Comparison of ENCODE assay signal across 24 cellular contexts in genomic region chr3:13571831-13572750, GRCh38. TPM values are rescaled to one million over a fixed set of nuclear protein-coding genes. Genes with fewer than 3 reads are reported as not detected.
"Had no signal": no experiment of that assay in that cellular context is flagged by ENCODE, and none has a peak within 500 bp of the region (broad histone marks: within the 10 kb centered on the region; RNA-seq: fewer than 3 reads in every experiment).

No MANE protein-coding gene starts in this region.

- H3K36me3 ChIP-seq: WERI-Rb-1 had no signal

- H3K27ac Mint-ChIP-seq: activated CD8-positive, alpha-beta T cell treated with anti-CD3 and anti-CD28 coated beads, Interleukin-2, amount 10 ng/mL, durations not matched to agents 7 days and 5 days; activated naive CD4-positive, alpha-beta T cell treated with anti-CD3 and anti-CD28 coated beads, Interleukin-2, amount 50 U/mL, for 24 hours; activated naive CD8-positive, alpha-beta T cell treated with anti-CD3 and anti-CD28 coated beads, Interleukin-2, amount 50 U/mL, for 24 hours had no signal

- H3K4me1 Mint-ChIP-seq: activated naive CD4-positive, alpha-beta T cell treated with anti-CD3 and anti-CD28 coated beads, Interleukin-2, amount 50 U/mL, for 24 hours; central memory CD8-positive, alpha-beta T cell had no signal

- H3K9me3 Mint-ChIP-seq: activated naive CD4-positive, alpha-beta T cell treated with anti-CD3 and anti-CD28 coated beads, Interleukin-2, amount 50 U/mL, for 24 hours; activated naive CD8-positive, alpha-beta T cell treated with anti-CD3 and anti-CD28 coated beads, Interleukin-2, amount 50 U/mL, for 24 hours; brain; central memory CD8-positive, alpha-beta T cell had no signal

- DNase-seq: activated CD4-positive, alpha-beta T cell treated with anti-CD3 and anti-CD28 coated beads for 48 hours; activated CD4-positive, alpha-beta T cell treated with anti-CD3 and anti-CD28 coated beads, Interleukin-2, amount 50 U/mL, for 4 hours; activated CD8-positive, alpha-beta memory T cell treated with anti-CD3 and anti-CD28 coated beads, Interleukin-2, amount 50 U/mL, for 48 hours; activated CD8-positive, alpha-beta T cell treated with anti-CD3 and anti-CD28 coated beads, Interleukin-2, amount 10 ng/mL, durations not matched to agents 7 days and 5 days; activated naive CD8-positive, alpha-beta T cell treated with anti-CD3 and anti-CD28 coated beads, Interleukin-2, amount 50 U/mL, for 24 hours; activated T-cell treated with anti-CD3 and anti-CD28 coated beads, Interleukin-2, amount 50 U/mL, for 1 hour; amygdala; Karpas-422; NCI-H1048; NCI-H146; NCI-H187 treated with DMSO at 0.1 percent for 48 hours; NCI-H345; NCI-H510A; NCI-H526 treated with DMSO at 0.1 percent for 48 hours; NK-92 treated with Interleukin-12 subunit alpha and Interleukin-12 subunit beta, amount 100 ng/mL, for 24 hours; SIG-M5; T-helper 1 cell; WERI-Rb-1 had no signal

- H3K36me3 Mint-ChIP-seq: activated naive CD4-positive, alpha-beta T cell treated with anti-CD3 and anti-CD28 coated beads, Interleukin-2, amount 50 U/mL, for 24 hours; brain had no signal

- H3K27ac ChIP-seq: WERI-Rb-1 had no signal

- H3K4me3 ChIP-seq: K562 had no signal

- H3K27me3 Mint-ChIP-seq: activated naive CD4-positive, alpha-beta T cell treated with anti-CD3 and anti-CD28 coated beads, Interleukin-2, amount 50 U/mL, for 24 hours; activated naive CD8-positive, alpha-beta T cell treated with anti-CD3 and anti-CD28 coated beads, Interleukin-2, amount 50 U/mL, for 24 hours had no signal

- ATAC-seq: activated CD4-positive, CD25-positive, alpha-beta regulatory T cell treated with anti-CD3 and anti-CD28 coated beads, Interleukin-2, amount 50 U/mL, for 24 hours; activated CD8-positive, alpha-beta T cell treated with anti-CD3 and anti-CD28 coated beads, Interleukin-2, amount 10 ng/mL, durations not matched to agents 7 days and 5 days; K562 had no signal

- H3K4me3 Mint-ChIP-seq: activated CD8-positive, alpha-beta T cell treated with anti-CD3 and anti-CD28 coated beads, Interleukin-2, amount 10 ng/mL, durations not matched to agents 7 days and 5 days; activated naive CD4-positive, alpha-beta T cell treated with anti-CD3 and anti-CD28 coated beads, Interleukin-2, amount 50 U/mL, for 24 hours; activated naive CD8-positive, alpha-beta T cell treated with anti-CD3 and anti-CD28 coated beads, Interleukin-2, amount 50 U/mL, for 24 hours; brain; central memory CD8-positive, alpha-beta T cell had no signal

RNA-seq across cellular contexts. Expression of gene FBLN2, which starts 23.2 kb away (rescaled TPM):
- total RNA-seq: T-helper 2 cell treated with Interferon-gamma antibody and Interleukin-4, amounts not matched to agents 100 ng/mL and 5 ng/mL, for 36 hours had no signal
